Comparison of ENCODE assay signal across 1 cellular context in genomic region chr1:112618721-112619517, GRCh38.
A peak's percentile ranks its signal among the peaks of the same experiment; 100 is the strongest.
TF ChIP-seq lines count a peak whose summit lies in the region.

TSS of gene ST7L (minus strand) at chr1:112619141. CDS start at chr1:112619113, 28 bp downstream.

TF ChIP-seq in GM12878, 131 proteins besides CTCF, POLR2A, EP300 and RAD21 (continued from another document and continues in another):
- TF ChIP-seq ZBTB4 (CRISPR knock-in tag; IDR thresholded peaks at IDR 0.05) (no peak), ZNF207 (IDR thresholded peaks at IDR 0.05; ENCODE audit: borderline replicate concordance) (no peak), ESRRA (IDR thresholded peaks at IDR 0.05; ENCODE audit: low read length) (no peak), REST (IDR thresholded peaks at IDR 0.05; ENCODE audit: low read depth, low read length) (no peak), TARDBP (IDR thresholded peaks at IDR 0.05; ENCODE audit: borderline replicate concordance) (no peak), PRDM15 (CRISPR knock-in tag; IDR thresholded peaks at IDR 0.05) (no peak), MTA3 (IDR thresholded peaks at IDR 0.05; ENCODE audit: borderline replicate concordance, low read length) (0 out of 2 replicates have a peak, but pooled peaks have one; percentile 37), HDAC2 (IDR thresholded peaks at IDR 0.05) (no peak), CBX3 (IDR thresholded peaks at IDR 0.05; ENCODE audit: borderline replicate concordance, low read depth) (no peak), CBFB (IDR thresholded peaks at IDR 0.05; ENCODE audit: low read depth) (peak; percentile 32; the same call in 1 of the 2 replicates), LARP7 (IDR thresholded peaks at IDR 0.05) (no peak), ZNF687 (IDR thresholded peaks at IDR 0.05) (0 out of 2 replicates have a peak, but pooled peaks have one; percentile 36), E2F8 (IDR thresholded peaks at IDR 0.05; ENCODE audit: low read depth, partially characterized antibody) (no peak), SKIL (IDR thresholded peaks at IDR 0.05; ENCODE audit: low read depth, poor library complexity, severe bottlenecking) (no peak), HCFC1 (IDR thresholded peaks at IDR 0.05; ENCODE audit: low read length) (no peak), IKZF1 (conservative IDR thresholded peaks at IDR 0.05) (peak; percentile 94), BRCA1 (IDR thresholded peaks at IDR 0.05; ENCODE audit: low read depth, low read length) (no peak), IRF5 (IDR thresholded peaks at IDR 0.05; ENCODE audit: borderline replicate concordance) (no peak), TBL1XR1 (IDR thresholded peaks at IDR 0.05; ENCODE audit: low read depth, low read length) (no peak), ZNF24 (IDR thresholded peaks at IDR 0.05) (no peak), SPI1 (IDR thresholded peaks at IDR 0.05; ENCODE audit: borderline replicate concordance, insufficient read depth, low read depth, low read length) (no peak), YY1 (IDR thresholded peaks at IDR 0.05; ENCODE audit: low read depth, low read length) (peak; percentile 96), BMI1 (IDR thresholded peaks at IDR 0.05; ENCODE audit: borderline replicate concordance) (no peak), TCF12 (IDR thresholded peaks at IDR 0.05; ENCODE audit: low read depth, low read length) (peak; percentile 69; the same call in 1 of the 2 replicates), USF2 (IDR thresholded peaks at IDR 0.05; ENCODE audit: borderline replicate concordance, low read depth, low read length) (no peak), PAX5 (IDR thresholded peaks at IDR 0.05; ENCODE audit: borderline replicate concordance, low read depth, low read length) (0 out of 2 replicates have a peak, but pooled peaks have one; percentile 31), SMAD5 (IDR thresholded peaks at IDR 0.05; ENCODE audit: low read depth) (no peak; the same call in 1 of the 2 replicates), SREBF2 (IDR thresholded peaks at IDR 0.05; ENCODE audit: low read length) (no peak), FOXK2 (IDR thresholded peaks at IDR 0.05) (no peak), CREB1 (IDR thresholded peaks at IDR 0.05; ENCODE audit: low read depth) (peak; percentile 49; the same call in 1 of the 2 replicates), BHLHE40 (IDR thresholded peaks at IDR 0.05; ENCODE audit: borderline replicate concordance in 1 of 2, low read depth in 2 of 2, low read length in 1 of 2) (peak in 1 of 2 experiments; percentile 13; a peak in 1 of 4 replicates), BACH1 (IDR thresholded peaks at IDR 0.05; ENCODE audit: borderline replicate concordance) (no peak), SIN3A (IDR thresholded peaks at IDR 0.05; ENCODE audit: low read depth, low read length) (peak; percentile 30; the same call in 1 of the 2 replicates), STAT3 (IDR thresholded peaks at IDR 0.05; ENCODE audit: low read depth, low read length) (no peak), CHD2 (IDR thresholded peaks at IDR 0.05; ENCODE audit: borderline replicate concordance, low read depth, low read length) (no peak), MTA2 (IDR thresholded peaks at IDR 0.05; ENCODE audit: low read depth) (peak; percentile 33; the same call in 1 of the 2 replicates), SMC3 (IDR thresholded peaks at IDR 0.05; ENCODE audit: borderline replicate concordance, low read length) (no peak), CHD4 (IDR thresholded peaks at IDR 0.05) (no peak)
